In the genomic region with DNA sequence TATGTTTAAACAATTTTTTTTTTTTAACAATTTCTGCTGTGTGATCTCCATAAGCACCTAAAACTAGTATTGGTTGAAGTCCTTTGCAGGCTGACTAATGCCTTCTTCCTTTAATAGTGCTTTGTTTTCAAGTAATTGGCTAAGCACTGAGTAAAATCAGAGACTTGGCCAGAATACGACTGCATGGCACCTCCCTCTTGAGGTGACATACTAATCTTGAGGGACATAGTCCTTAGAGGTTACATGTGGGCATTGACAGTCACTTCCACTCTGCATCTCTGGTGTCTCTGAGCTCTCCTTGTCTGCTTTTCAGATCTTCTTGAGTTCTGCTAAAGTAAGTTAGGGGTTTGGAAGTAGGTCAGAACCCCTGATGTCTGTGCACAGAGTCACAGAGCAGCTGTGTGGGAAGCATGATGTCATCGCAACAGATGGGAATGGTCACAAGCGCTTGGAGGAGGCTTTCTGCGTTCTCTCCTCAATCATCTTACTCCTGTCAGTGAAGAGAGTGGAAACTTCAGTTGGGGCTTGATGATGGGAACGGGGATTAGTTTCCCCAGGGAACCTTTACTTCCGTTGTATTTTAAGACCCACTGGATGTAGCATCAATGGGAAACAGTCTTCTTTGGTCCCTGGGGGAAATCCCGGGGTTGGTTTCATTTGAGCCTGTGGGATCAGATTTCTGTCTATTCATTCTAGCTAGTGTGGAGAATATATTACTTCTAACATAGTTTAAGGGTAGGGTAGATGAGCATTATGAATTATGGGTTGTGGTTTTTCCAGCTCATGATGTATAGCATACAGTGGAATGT, we compare ENCODE assay signal across 1 cellular context.
TF ChIP-seq lines count a peak whose summit lies in the region.

No MANE protein-coding gene starts in this region.

TF ChIP-seq in HepG2, 621 proteins besides CTCF, POLR2A, EP300 and RAD21 (continued from another document):
- TF ChIP-seq CREB1 (IDR thresholded peaks at IDR 0.05) (0 out of 2 replicates have a peak, but pooled peaks have one; percentile 43), CREB1 (CRISPR knock-in tag; IDR thresholded peaks at IDR 0.05) (no peak), ZNF580 (CRISPR knock-in tag; IDR thresholded peaks at IDR 0.05; ENCODE audit: borderline replicate concordance, low read depth) (no peak), POLR2AphosphoS5 (IDR thresholded peaks at IDR 0.05; ENCODE audit: low read depth, low read length) (no peak), SAP130 (CRISPR knock-in tag; IDR thresholded peaks at IDR 0.05; ENCODE audit: low read depth) (no peak), SATB2 (CRISPR knock-in tag; IDR thresholded peaks at IDR 0.05) (no peak)
